Comparison of ENCODE assay signal across 14 cellular contexts in the genomic region with DNA sequence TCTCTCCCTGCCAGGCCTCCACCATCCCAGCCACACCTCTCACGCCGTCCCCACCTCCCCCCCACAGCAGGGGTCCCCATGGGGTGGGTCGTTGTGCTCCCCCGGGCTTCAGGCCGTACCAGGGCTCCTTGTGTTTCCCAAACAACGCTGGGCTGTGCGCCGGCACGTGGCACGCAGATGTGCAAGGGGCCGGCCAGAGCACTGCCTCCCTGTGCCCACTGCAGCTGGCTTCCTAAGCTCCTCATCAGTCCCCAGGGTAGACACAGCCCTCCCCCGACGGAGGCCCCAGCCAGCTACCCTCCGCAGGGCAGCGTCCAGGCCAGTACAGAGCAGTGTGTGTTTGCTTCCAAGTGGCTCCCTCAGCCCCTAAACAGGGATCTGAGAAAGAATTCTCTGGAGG. TPM values are rescaled to one million over a fixed set of nuclear protein-coding genes. Genes with fewer than 3 reads are reported as not detected.
A peak's percentile ranks its signal among the peaks of the same experiment; 100 is the strongest.
DNase-seq lines count a peak whose midpoint lies in the region; ATAC-seq and TF ChIP-seq lines count a peak whose summit lies in the region.
"Had no signal": no experiment of that assay in that cellular context is flagged by ENCODE, and none has a peak within 500 bp of the region (broad histone marks: within the 10 kb centered on the region; RNA-seq: fewer than 3 reads in every experiment).

No MANE protein-coding gene starts in this region.

- no peaks in the 10 kb centered on the region for H3K79me1 ChIP-seq in trophoblast cell (ENCODE audit: low read length)

- no peak overlapping the region for H3K14ac ChIP-seq in trophoblast cell (ENCODE audit: low read length)

- no peak overlapping the region for H4K91ac ChIP-seq in trophoblast cell (ENCODE audit: low read depth, low read length)

- H3K36me3 ChIP-seq in SK-N-SH (replicated peaks in 1 of 2; ENCODE audit: control insufficient read depth in 1 of 2, insufficient read depth in 2 of 2, low read length in 1 of 2), result peaks cover 0 to 8% of the 10 kb centered on the region in 2 experiments
- no peaks in the 10 kb centered on the region for H3K36me3 ChIP-seq in ovary
- no peaks in the 10 kb centered on the region for H3K36me3 ChIP-seq in trophoblast cell (ENCODE audit: control insufficient read depth in 1 of 2, insufficient read depth in 2 of 2, low read length in 2 of 2)
- H3K36me3 ChIP-seq: prostate gland, transverse colon had no signal

- no peaks in the 10 kb centered on the region for H3K9me2 ChIP-seq in SK-N-SH

- TF ChIP-seq EP300 in SK-N-SH (IDR thresholded peaks at IDR 0.05; ENCODE audit: borderline replicate concordance in 1 of 2, low read depth in 1 of 2, low read length in 1 of 2), result no peak
- no peak for TF ChIP-seq EP300 in ovary (IDR thresholded peaks at IDR 0.05)

- peak; percentile 52 for DNase-seq in AG10803 (ENCODE audit: low read depth)
- DNase-seq in SK-N-SH, result peak; percentile 94
- DNase-seq in globus pallidus (ENCODE audit: low spot score), result peak; percentile 98
- peak in 2 of 5 donors; percentile 43 to 67 for DNase-seq in ovary
- DNase-seq in cerebellar nuclear complex (lab: John Stamatoyannopoulos, UW), result no peak
- no peak for DNase-seq in NCI-H524 treated with DMSO at 0.1 percent for 48 hours (lab: John Stamatoyannopoulos, UW)
- DNase-seq in trophoblast cell, result no peak
- DNase-seq: activated naive CD4-positive, alpha-beta T cell; effector memory CD4-positive, alpha-beta T cell; NCI-H1436; OCI-M1; transverse colon had no signal

- H3F3A ChIP-seq in SK-N-SH (replicated peaks; ENCODE audit: insufficient read depth), result no peaks in the 10 kb centered on the region

- TF ChIP-seq CTCF in AG10803 (conservative IDR thresholded peaks at IDR 0.05; ENCODE audit: low read length), result no peak
- no peak for TF ChIP-seq CTCF in SK-N-SH (IDR thresholded peaks at IDR 0.05)
- TF ChIP-seq CTCF in ovary (IDR thresholded peaks at IDR 0.05), result no peak

- no peak for ATAC-seq in HG03097 (IDR thresholded peaks at IDR 0.05; ENCODE audit: low FRiP score, unreplicated experiment)

- H3K27ac ChIP-seq in SK-N-SH (ENCODE audit: low read depth in 2 of 2, low read length in 1 of 2) (peak overlapping the region in 1 of 2 experiments; percentile 78; a peak in 2 of 4 replicates), ovary (peak overlapping the region; percentile 30 to 58), trophoblast cell (ENCODE audit: low read depth, low read length) (no peak overlapping the region)
- H3K27ac ChIP-seq: transverse colon had no signal

- H3K4me3 ChIP-seq in AG10803 (ENCODE audit: low read length), result no peak overlapping the region
- no peak overlapping the region for H3K4me3 ChIP-seq in SK-N-SH (ENCODE audit: low read depth in 2 of 2, low read length in 1 of 2)
- H3K4me3 ChIP-seq in ovary, result no peak overlapping the region
- no peak overlapping the region for H3K4me3 ChIP-seq in trophoblast cell (ENCODE audit: low read depth, low read length)
- H3K4me3 ChIP-seq: prostate gland, transverse colon had no signal

- no peak overlapping the region for H2BK12ac ChIP-seq in trophoblast cell (ENCODE audit: low read length)

- H3K27me3 ChIP-seq in SK-N-SH (ENCODE audit: insufficient read depth), result no peaks in the 10 kb centered on the region
- no peaks in the 10 kb centered on the region for H3K27me3 ChIP-seq in ovary
- H3K27me3 ChIP-seq in trophoblast cell (ENCODE audit: insufficient read depth, low read length), result no peaks in the 10 kb centered on the region
- H3K27me3 ChIP-seq: transverse colon had no signal

- peak; percentile 23; the same call in 1 of the 2 replicates for TF ChIP-seq RAD21 in SK-N-SH (IDR thresholded peaks at IDR 0.05; ENCODE audit: low read length)

- H3K18ac ChIP-seq in trophoblast cell (ENCODE audit: low read length), result no peak overlapping the region

- H2AFZ ChIP-seq in SK-N-SH (ENCODE audit: low read depth) (no peak overlapping the region), trophoblast cell (ENCODE audit: insufficient read depth, low read length, poor library complexity) (no peak overlapping the region)

- intact Hi-C loops in ovary (cut with DNase I), result loop anchor here in 1 of 4 donors (5.0 kb wide), 1 partner anchor 89 kb away; no protein-coding TSS in a partner anchor

- H3K4me2 ChIP-seq in SK-N-SH (no peak overlapping the region), trophoblast cell (ENCODE audit: low read length) (no peak overlapping the region)

- H4K8ac ChIP-seq in trophoblast cell (ENCODE audit: low read depth, low read length), result no peak overlapping the region

- no peak overlapping the region for H2AK5ac ChIP-seq in trophoblast cell (ENCODE audit: low read length)

- H2BK5ac ChIP-seq in trophoblast cell (ENCODE audit: low read depth, low read length, poor library complexity), result no peak overlapping the region

- H3K4ac ChIP-seq in trophoblast cell (ENCODE audit: low read depth, low read length), result no peak overlapping the region

- H2BK120ac ChIP-seq in trophoblast cell (ENCODE audit: insufficient read depth, low read length, poor library complexity), result no peak overlapping the region

- H4K12ac ChIP-seq in trophoblast cell (ENCODE audit: low read depth, low read length), result no peak overlapping the region

- 48% methylated on average over 12 of the region's 15 CpGs for WGBS in SK-N-SH (ENCODE audit: low lambda C conversion rate)
- WGBS in ovary, 3 donors, result 19 to 42% (median 38%) methylated on average over 13 to 15 of the region's 15 CpGs
- WGBS in trophoblast cell (ENCODE audit: extremely low coverage, insufficient coverage, insufficient read length), result no CpG with 5 or more reads among the region's 15 CpGs

- no peak overlapping the region for H3K23ac ChIP-seq in trophoblast cell (ENCODE audit: low read length)

- POLR2A ChIA-PET in SK-N-SH (lab: Yijun Ruan, JAX), result interaction anchor here (1.4 kb wide), 1 partner anchor 33 kb away, joined by 5 read pairs; no protein-coding TSS in a partner anchor

- no peaks in the 10 kb centered on the region for H3K9me3 ChIP-seq in SK-N-SH
- H3K9me3 ChIP-seq in ovary, result no peaks in the 10 kb centered on the region
- H3K9me3 ChIP-seq in trophoblast cell (ENCODE audit: insufficient read depth, low read depth, low read length), result no peaks in the 10 kb centered on the region
- H3K9me3 ChIP-seq: prostate gland, transverse colon had no signal

- no peak overlapping the region for H3K9ac ChIP-seq in SK-N-SH
- no peak overlapping the region for H3K9ac ChIP-seq in trophoblast cell (ENCODE audit: low read length)

- CTCF ChIA-PET in SK-N-SH (lab: Yijun Ruan, JAX), result interaction anchor here (0.8 to 6.2 kb wide), 7 partner anchors 11 to 98 kb away, joined by 4 to 80 read pairs (median 10); no protein-coding TSS in a partner anchor

- H3K79me2 ChIP-seq in SK-N-SH (ENCODE audit: insufficient read depth) (no peaks in the 10 kb centered on the region), trophoblast cell (ENCODE audit: control insufficient read depth, insufficient read depth, low read length, poor library complexity) (no peaks in the 10 kb centered on the region)

- H4K20me1 ChIP-seq in SK-N-SH (ENCODE audit: insufficient read depth), result no peaks in the 10 kb centered on the region

- no peak for TF ChIP-seq POLR2A in ovary (IDR thresholded peaks at IDR 0.05)

- H3K4me1 ChIP-seq in SK-N-SH (ENCODE audit: control insufficient read depth in 1 of 2, insufficient read depth in 2 of 2, low read depth in 1 of 2, low read length in 1 of 2) (peaks cover 0 to 47% of the 10 kb centered on the region in 2 experiments; a peak in 1 of 4 replicates), ovary (ENCODE audit: insufficient read depth) (peaks cover 12% of the 10 kb centered on the region), trophoblast cell (ENCODE audit: control insufficient read depth in 1 of 2, insufficient read depth in 2 of 2, low read length in 2 of 2) (peaks cover 0 to under 1% of the 10 kb centered on the region in 2 experiments)
- H3K4me1 ChIP-seq: prostate gland had no signal

TF ChIP-seq in SK-N-SH, 30 proteins besides CTCF, POLR2A, EP300 and RAD21 (continues in another document):
- TF ChIP-seq CHD2 (IDR thresholded peaks at IDR 0.05; ENCODE audit: low read length, partially characterized antibody), result peak; percentile 65
- no peak for TF ChIP-seq TEAD4 (IDR thresholded peaks at IDR 0.05; ENCODE audit: borderline replicate concordance, insufficient read depth)
- no peak for TF ChIP-seq YY1 (IDR thresholded peaks at IDR 0.05; ENCODE audit: low read depth)
- TF ChIP-seq, protein P1, sequence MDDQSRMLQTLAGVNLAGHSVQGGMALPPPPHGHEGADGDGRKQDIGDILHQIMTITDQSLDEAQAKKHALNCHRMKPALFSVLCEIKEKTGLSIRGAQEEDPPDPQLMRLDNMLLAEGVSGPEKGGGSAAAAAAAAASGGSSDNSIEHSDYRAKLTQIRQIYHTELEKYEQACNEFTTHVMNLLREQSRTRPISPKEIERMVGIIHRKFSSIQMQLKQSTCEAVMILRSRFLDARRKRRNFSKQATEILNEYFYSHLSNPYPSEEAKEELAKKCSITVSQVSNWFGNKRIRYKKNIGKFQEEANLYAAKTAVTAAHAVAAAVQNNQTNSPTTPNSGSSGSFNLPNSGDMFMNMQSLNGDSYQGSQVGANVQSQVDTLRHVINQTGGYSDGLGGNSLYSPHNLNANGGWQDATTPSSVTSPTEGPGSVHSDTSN (IDR thresholded peaks at IDR 0.05), result no peak
- TF ChIP-seq, protein P2, sequence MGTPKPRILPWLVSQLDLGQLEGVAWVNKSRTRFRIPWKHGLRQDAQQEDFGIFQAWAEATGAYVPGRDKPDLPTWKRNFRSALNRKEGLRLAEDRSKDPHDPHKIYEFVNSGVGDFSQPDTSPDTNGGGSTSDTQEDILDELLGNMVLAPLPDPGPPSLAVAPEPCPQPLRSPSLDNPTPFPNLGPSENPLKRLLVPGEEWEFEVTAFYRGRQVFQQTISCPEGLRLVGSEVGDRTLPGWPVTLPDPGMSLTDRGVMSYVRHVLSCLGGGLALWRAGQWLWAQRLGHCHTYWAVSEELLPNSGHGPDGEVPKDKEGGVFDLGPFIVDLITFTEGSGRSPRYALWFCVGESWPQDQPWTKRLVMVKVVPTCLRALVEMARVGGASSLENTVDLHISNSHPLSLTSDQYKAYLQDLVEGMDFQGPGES (IDR thresholded peaks at IDR 0.05; ENCODE audit: low read depth, low read length), result no peak
- TF ChIP-seq RCOR1 (IDR thresholded peaks at IDR 0.05; ENCODE audit: low read length), result peak; percentile 64; the same call in 1 of the 2 replicates
- TF ChIP-seq GATA2 (CRISPR knock-in tag; IDR thresholded peaks at IDR 0.05), result 0 out of 2 replicates have a peak, but pooled peaks have one; percentile 19
- no peak for TF ChIP-seq POLR2AphosphoS5 (IDR thresholded peaks at IDR 0.05; ENCODE audit: low read depth, low read length)
- TF ChIP-seq NFIC (IDR thresholded peaks at IDR 0.05; ENCODE audit: borderline replicate concordance), result no peak
- no peak for TF ChIP-seq NRF1 (IDR thresholded peaks at IDR 0.05; ENCODE audit: low read depth, low read length)
- peak; percentile 78 for TF ChIP-seq MXI1 (IDR thresholded peaks at IDR 0.05; ENCODE audit: low read depth, low read length)
- no peak for TF ChIP-seq FOSL2 (IDR thresholded peaks at IDR 0.05; ENCODE audit: borderline replicate concordance, low read depth)

RNA-seq across cellular contexts. Expression of gene BIN1, which starts 34.0 kb away (rescaled TPM):
- polyA plus RNA-seq in SK-N-SH (2012; rRNA removed) (31.5 and 40.3 TPM in 2 replicates), ovary (10 to 100 TPM; 16.7 to 32.6 TPM)
- polyA plus RNA-seq in SK-N-SH (2012; cell fraction: cytosol; rRNA removed), result 20.0 and 26.8 TPM in 2 replicates
- polyA plus RNA-seq in SK-N-SH (2012; cell fraction: nucleus; rRNA removed), result 38.8 and 49.6 TPM in 2 replicates
- total RNA-seq in ovary, result 10 to 100 TPM; 25.2 to 77.3 (median 57.6) TPM
- polyA plus RNA-seq in trophoblast cell (2013), result 6.7 and 7.6 TPM in 2 replicates

Comparison
In these comparisons a context has a peak if more than half of its experiments do, and no peak if none do; other contexts are left out.
1. DNase-seq: peak in AG10803 (single experiment), SK-N-SH (single experiment) and globus pallidus (single experiment); none in cerebellar nuclear complex (0 of 2), NCI-H524 treated with DMSO at 0.1 percent for 48 hours (single experiment) and trophoblast cell (0 of 2).